ENCODE assay signal across 17 cellular contexts in genomic region chr12:68673788-68674187, GRCh38. TPM values are rescaled to one million over a fixed set of nuclear protein-coding genes. Genes with fewer than 3 reads are reported as not detected.
DNase-seq lines count a peak whose midpoint lies in the region; ATAC-seq and TF ChIP-seq lines count a peak whose summit lies in the region.
"Had no signal": no experiment of that assay in that cellular context is flagged by ENCODE, and none has a peak within 500 bp of the region (broad histone marks: within the 10 kb centered on the region; RNA-seq: fewer than 3 reads in every experiment).

No MANE protein-coding gene starts in this region.

- no peaks in the 10 kb centered on the region for H3K9me3 Mint-ChIP-seq in CD8-positive, alpha-beta memory T cell
- H3K9me3 Mint-ChIP-seq in activated T-helper 1 cell treated with anti-CD3 and anti-CD28 coated beads, Interleukin-12 subunit alpha, Interleukin-12 subunit beta, Interleukin-2, Interleukin-4 antibody, amounts not matched to agents 30 ng/mL and 10 ng/mL and 1 ng/mL, durations not matched to agents 14 hours and 24 hours and 36 hours = no peaks in the 10 kb centered on the region
- H3K9me3 Mint-ChIP-seq in immature natural killer cell = no peaks in the 10 kb centered on the region
- H3K9me3 Mint-ChIP-seq: nephron had no signal

- peaks cover 0 to 1% (median under 1%) of the 10 kb centered on the region in 3 donors for H3K36me3 Mint-ChIP-seq in CD8-positive, alpha-beta memory T cell
- H3K36me3 Mint-ChIP-seq in activated T-helper 1 cell treated with anti-CD3 and anti-CD28 coated beads, Interleukin-12 subunit alpha, Interleukin-12 subunit beta, Interleukin-2, Interleukin-4 antibody, amounts not matched to agents 30 ng/mL and 10 ng/mL and 1 ng/mL, durations not matched to agents 14 hours and 24 hours and 36 hours (ENCODE audit: low read depth) = peaks cover 4% of the 10 kb centered on the region
- H3K36me3 Mint-ChIP-seq in immature natural killer cell = peaks cover 0 to 3% (median 0%) of the 10 kb centered on the region in 3 donors

- no peak for TF ChIP-seq POLR2A in uterus (IDR thresholded peaks at IDR 0.05)

- H3K27me3 Mint-ChIP-seq in CD8-positive, alpha-beta memory T cell = no peaks in the 10 kb centered on the region
- no peaks in the 10 kb centered on the region for H3K27me3 Mint-ChIP-seq in activated T-helper 1 cell treated with anti-CD3 and anti-CD28 coated beads, Interleukin-12 subunit alpha, Interleukin-12 subunit beta, Interleukin-2, Interleukin-4 antibody, amounts not matched to agents 30 ng/mL and 10 ng/mL and 1 ng/mL, durations not matched to agents 14 hours and 24 hours and 36 hours (ENCODE audit: insufficient read depth)
- peaks cover 3 to 12% (median 8%) of the 10 kb centered on the region in 3 donors for H3K27me3 Mint-ChIP-seq in immature natural killer cell (ENCODE audit: low read depth in 3 of 3)

- H3K27me3 ChIP-seq in CD8-positive, alpha-beta memory T cell (ENCODE audit: insufficient read depth, low read length, poor library complexity, severe bottlenecking) = no peaks in the 10 kb centered on the region
- no peaks in the 10 kb centered on the region for H3K27me3 ChIP-seq in uterus
- H3K27me3 ChIP-seq: SJSA1 had no signal

- H3K27ac ChIP-seq in CD8-positive, alpha-beta memory T cell (ENCODE audit: low read depth, low read length) = no peak overlapping the region
- H3K27ac ChIP-seq in KOPT-K1 (ENCODE audit: low read depth, low read length, poor library complexity, severe bottlenecking) (peak overlapping the region; percentile 52), uterus (no peak overlapping the region)
- H3K27ac ChIP-seq: SJSA1 had no signal

- no peaks in the 10 kb centered on the region for H3K9me3 ChIP-seq in CD8-positive, alpha-beta memory T cell (ENCODE audit: low read length)
- H3K9me3 ChIP-seq in KOPT-K1 (ENCODE audit: insufficient read depth, low read length, poor library complexity, severe bottlenecking) = no peaks in the 10 kb centered on the region
- no peaks in the 10 kb centered on the region for H3K9me3 ChIP-seq in uterus
- H3K9me3 ChIP-seq: SJSA1 had no signal

- CTCF ChIA-PET in CD8-positive, alpha-beta memory T cell (lab: Charles Lee) = no interaction called here

- H3K36me3 ChIP-seq in CD8-positive, alpha-beta memory T cell (ENCODE audit: insufficient read depth, low read length) = no peaks in the 10 kb centered on the region
- H3K36me3 ChIP-seq in KOPT-K1 (ENCODE audit: insufficient read depth, low read length) (no peaks in the 10 kb centered on the region), uterus (no peaks in the 10 kb centered on the region)
- H3K36me3 ChIP-seq: SJSA1 had no signal

- H3K27ac Mint-ChIP-seq in CD8-positive, alpha-beta memory T cell = peak overlapping the region; percentile 29 to 83 (median 55)
- peak overlapping the region; percentile 86 for H3K27ac Mint-ChIP-seq in activated T-helper 1 cell treated with anti-CD3 and anti-CD28 coated beads, Interleukin-12 subunit alpha, Interleukin-12 subunit beta, Interleukin-2, Interleukin-4 antibody, amounts not matched to agents 30 ng/mL and 10 ng/mL and 1 ng/mL, durations not matched to agents 14 hours and 24 hours and 36 hours
- peak overlapping the region; percentile 77 to 86 (median 81) for H3K27ac Mint-ChIP-seq in immature natural killer cell
- H3K27ac Mint-ChIP-seq: nephron had no signal

- no peak for ATAC-seq in GM19463 (IDR thresholded peaks at IDR 0.05; ENCODE audit: unreplicated experiment)
- no peak for ATAC-seq in HG03139 (IDR thresholded peaks at IDR 0.05; ENCODE audit: unreplicated experiment)
- ATAC-seq: esophagus mucosa had no signal

- TF ChIP-seq CTCF in uterus (IDR thresholded peaks at IDR 0.05) = no peak

- intact Hi-C loops in activated T-helper 1 cell treated with anti-CD3 and anti-CD28 coated beads, Interleukin-12 subunit alpha, Interleukin-12 subunit beta, Interleukin-2, Interleukin-4 antibody, amounts not matched to agents 30 ng/mL and 10 ng/mL and 1 ng/mL, durations not matched to agents 14 hours and 24 hours and 36 hours (cut with micrococcal nuclease) = no loop called here
- intact Hi-C loops in uterus (cut with DNase I; ENCODE audit: low total_unique reads) = no loop called here

- H3K4me1 ChIP-seq in CD8-positive, alpha-beta memory T cell (ENCODE audit: insufficient read depth, low read length) = peaks cover 45% of the 10 kb centered on the region
- no peaks in the 10 kb centered on the region for H3K4me1 ChIP-seq in uterus

- peak overlapping the region; percentile 13 for H3K4me3 ChIP-seq in CD8-positive, alpha-beta memory T cell (ENCODE audit: low read length)
- H3K4me3 ChIP-seq in uterus = no peak overlapping the region
- H3K4me3 ChIP-seq: SJSA1 had no signal

- peak overlapping the region; percentile 22 to 80 (median 66) for H3K4me3 Mint-ChIP-seq in CD8-positive, alpha-beta memory T cell
- peak overlapping the region; percentile 70 for H3K4me3 Mint-ChIP-seq in activated T-helper 1 cell treated with anti-CD3 and anti-CD28 coated beads, Interleukin-12 subunit alpha, Interleukin-12 subunit beta, Interleukin-2, Interleukin-4 antibody, amounts not matched to agents 30 ng/mL and 10 ng/mL and 1 ng/mL, durations not matched to agents 14 hours and 24 hours and 36 hours
- peak overlapping the region; percentile 60 to 85 (median 74) for H3K4me3 Mint-ChIP-seq in immature natural killer cell
- H3K4me3 Mint-ChIP-seq: nephron had no signal

- peaks cover 33 to 50% (median 42%) of the 10 kb centered on the region in 3 donors for H3K4me1 Mint-ChIP-seq in CD8-positive, alpha-beta memory T cell
- H3K4me1 Mint-ChIP-seq in activated T-helper 1 cell treated with anti-CD3 and anti-CD28 coated beads, Interleukin-12 subunit alpha, Interleukin-12 subunit beta, Interleukin-2, Interleukin-4 antibody, amounts not matched to agents 30 ng/mL and 10 ng/mL and 1 ng/mL, durations not matched to agents 14 hours and 24 hours and 36 hours (ENCODE audit: low read depth) = peaks cover 35% of the 10 kb centered on the region
- peaks cover 43 to 44% of the 10 kb centered on the region in 2 donors for H3K4me1 Mint-ChIP-seq in immature natural killer cell
- H3K4me1 Mint-ChIP-seq: nephron had no signal

- peak in 2 of 5 donors; percentile 46 to 48 for DNase-seq in CD8-positive, alpha-beta memory T cell
- DNase-seq in activated T-helper 1 cell treated with anti-CD3 and anti-CD28 coated beads, Interleukin-12 subunit alpha, Interleukin-12 subunit beta, Interleukin-2, Interleukin-4 antibody, amounts not matched to agents 30 ng/mL and 10 ng/mL and 1 ng/mL, durations not matched to agents 14 hours and 24 hours and 36 hours (ENCODE audit: low spot score) = peak; percentile 11
- DNase-seq in immature natural killer cell (peak in 2 of 3 donors; percentile 26 to 37), uterus (no peak), foreskin melanocyte (no peak)
- DNase-seq: AML-193, Calu3, EL, NCI-H1417 treated with DMSO at 0.1 percent for 48 hours, NCI-H748 treated with DMSO at 0.1 percent for 48 hours, posterior cingulate gyrus had no signal

- POLR2A ChIA-PET in CD8-positive, alpha-beta memory T cell (lab: Charles Lee) = no interaction called here

RNA-seq across cellular contexts. Expression of gene NUP107, which starts 13.0 kb away (rescaled TPM):
- 100 to 1,000 TPM; 120 to 132 TPM for total RNA-seq in CD8-positive, alpha-beta memory T cell
- 25.3 TPM for polyA plus RNA-seq in CD8-positive, alpha-beta memory T cell
- total RNA-seq in activated T-helper 1 cell treated with anti-CD3 and anti-CD28 coated beads, Interleukin-12 subunit alpha, Interleukin-12 subunit beta, Interleukin-2, Interleukin-4 antibody, amounts not matched to agents 30 ng/mL and 10 ng/mL and 1 ng/mL, durations not matched to agents 14 hours and 24 hours and 36 hours = 123 and 135 TPM in 2 replicates
- 10 to 100 TPM; 24.9 to 48.8 (median 42.3) TPM for polyA plus RNA-seq in immature natural killer cell
- 100 to 1,000 TPM in 1 of 4 donors, 10 to 100 TPM in 3; 56.9 to 114 (median 78.9) TPM for total RNA-seq in uterus

Comparison
In these comparisons a context has a peak if more than half of its experiments do, and no peak if none do; other contexts are left out.
1. DNase-seq: peak in activated T-helper 1 cell treated with anti-CD3 and anti-CD28 coated beads, Interleukin-12 subunit alpha, Interleukin-12 subunit beta, Interleukin-2, Interleukin-4 antibody, amounts not matched to agents 30 ng/mL and 10 ng/mL and 1 ng/mL, durations not matched to agents 14 hours and 24 hours and 36 hours (single experiment) and immature natural killer cell (2 of 3); none in uterus (0 of 2) and foreskin melanocyte (single experiment).
2. Peak in every context shown above with its lines, with median percentiles within 50 percentile points of each other: H3K27ac Mint-ChIP-seq and H3K4me3 Mint-ChIP-seq.